In the genomic region with DNA sequence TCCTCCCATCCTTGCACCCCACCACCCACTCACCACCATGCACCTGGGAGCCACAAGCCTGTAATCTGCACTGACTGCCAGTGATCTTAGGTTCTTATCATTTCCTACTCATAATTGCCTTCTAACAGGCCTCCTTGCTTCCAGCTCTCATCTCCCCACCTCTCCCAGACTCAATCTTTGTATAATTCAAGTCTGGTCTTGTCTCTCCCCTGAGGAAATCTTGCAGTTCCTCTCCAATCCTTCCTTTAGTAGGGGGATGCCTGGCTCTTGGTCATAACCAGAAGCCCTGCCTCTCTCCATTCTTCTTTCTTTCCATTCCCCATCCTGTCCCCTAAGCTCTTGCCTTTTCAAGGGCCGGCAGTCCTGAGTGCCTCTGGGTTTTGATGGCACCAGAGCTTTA, we compare ENCODE assay signal across 34 cellular contexts. TPM values are rescaled to one million over a fixed set of nuclear protein-coding genes. Genes with fewer than 3 reads are reported as not detected.
"Had no signal": no experiment of that assay in that cellular context is flagged by ENCODE, and none has a peak within 500 bp of the region (broad histone marks: within the 10 kb centered on the region; RNA-seq: fewer than 3 reads in every experiment).

No MANE protein-coding gene starts in this region.

- H3K4me3 ChIP-seq: body of pancreas, coronary artery, dorsolateral prefrontal cortex, heart left ventricle, left lung, lung, mucosa of descending colon, skin epidermis, thoracic aorta, uterus had no signal

- DNase-seq: activated CD4-positive, alpha-beta T cell treated with anti-CD3 and anti-CD28 coated beads for 4 hours; activated CD4-positive, alpha-beta T cell treated with anti-CD3 and anti-CD28 coated beads, Interleukin-2, amount 50 U/mL, for 48 hours; activated CD4-positive, CD25-positive, alpha-beta regulatory T cell; activated CD8-positive, alpha-beta memory T cell treated with anti-CD3 and anti-CD28 coated beads, Interleukin-2, amount 50 U/mL, for 48 hours; activated naive CD4-positive, alpha-beta T cell; activated T-cell treated with anti-CD3 and anti-CD28 coated beads, Interleukin-2, amount 50 U/mL, for 4 hours; aorta; body of pancreas; dorsolateral prefrontal cortex; effector memory CD4-positive, alpha-beta T cell; foreskin fibroblast; heart left ventricle; left lung; mucosa of descending colon; stimulated activated CD4-positive, alpha-beta T cell treated with anti-CD3 and anti-CD28 coated beads, Interleukin-4, amount 100 ng/mL, for 24 hours; T-helper 1 cell; trophoblast cell; uterus had no signal

- H3K4me1 ChIP-seq: body of pancreas, heart left ventricle, left lung, uterus had no signal

- H3K36me3 Mint-ChIP-seq: activated naive CD4-positive, alpha-beta T cell treated with anti-CD3 and anti-CD28 coated beads, Interleukin-2, amount 50 U/mL, for 72 hours; natural killer cell treated with Interleukin-12 subunit alpha and Interleukin-12 subunit beta and Interleukin-15 and Interleukin-18, amount 100 ng/mL, for 72 hours; stimulated activated effector memory CD8-positive, alpha-beta T cell treated with anti-CD3 and anti-CD28 coated beads, Interleukin-12 subunit alpha, Interleukin-12 subunit beta, amount 100 ng/mL, for 72 hours had no signal

- H3K4me1 Mint-ChIP-seq: stimulated activated effector memory CD8-positive, alpha-beta T cell treated with anti-CD3 and anti-CD28 coated beads, Interleukin-12 subunit alpha, Interleukin-12 subunit beta, amount 100 ng/mL, for 72 hours had no signal

- H3K9me3 ChIP-seq: body of pancreas, heart left ventricle, left lung, mucosa of descending colon, thoracic aorta, uterus had no signal

- H3K27ac ChIP-seq: body of pancreas, coronary artery, dorsolateral prefrontal cortex, heart left ventricle, left lung, skin epidermis, thoracic aorta, uterus had no signal

- ATAC-seq: activated naive CD4-positive, alpha-beta T cell treated with anti-CD3 and anti-CD28 coated beads, Interleukin-2, amount 50 U/mL, for 72 hours; activated T-cell treated with anti-CD3 and anti-CD28 coated beads, Interleukin-2, amount 50 U/mL, for 4 hours; body of pancreas; heart left ventricle; left lung; sciatic nerve; stimulated activated effector memory CD8-positive, alpha-beta T cell treated with anti-CD3 and anti-CD28 coated beads, Interleukin-12 subunit alpha, Interleukin-12 subunit beta, amount 100 ng/mL, for 72 hours had no signal

- H3K4me3 Mint-ChIP-seq: activated T-cell treated with anti-CD3 and anti-CD28 coated beads, Interleukin-2, amount 50 U/mL, for 4 hours; natural killer cell treated with Interleukin-12 subunit alpha and Interleukin-12 subunit beta and Interleukin-15 and Interleukin-18, amount 100 ng/mL, for 72 hours; stimulated activated effector memory CD8-positive, alpha-beta T cell treated with anti-CD3 and anti-CD28 coated beads, Interleukin-12 subunit alpha, Interleukin-12 subunit beta, amount 100 ng/mL, for 72 hours; stimulated activated naive CD8-positive, alpha-beta T cell treated with anti-CD3 and anti-CD28 coated beads, Interleukin-15, Interleukin-2, amounts not matched to agents 100 ng/mL and 50 ng/mL, for 24 hours; T-helper 2 cell treated with Interferon-gamma antibody and Interleukin-4, amounts not matched to agents 5 μg/mL and 100 μg/mL, for 36 hours had no signal

- H3K27ac Mint-ChIP-seq: natural killer cell treated with Interleukin-12 subunit alpha and Interleukin-12 subunit beta and Interleukin-15 and Interleukin-18, amount 100 ng/mL, for 72 hours; stimulated activated naive CD8-positive, alpha-beta T cell treated with anti-CD3 and anti-CD28 coated beads, Interleukin-15, Interleukin-2, amounts not matched to agents 100 ng/mL and 50 ng/mL, for 24 hours; T-helper 2 cell treated with Interferon-gamma antibody and Interleukin-4, amounts not matched to agents 5 μg/mL and 100 μg/mL, for 36 hours had no signal

- H3K36me3 ChIP-seq: heart left ventricle, left lung, thoracic aorta, uterus had no signal

- H3K9me3 Mint-ChIP-seq: activated naive CD4-positive, alpha-beta T cell treated with anti-CD3 and anti-CD28 coated beads, Interleukin-2, amount 50 U/mL, for 72 hours; activated T-cell treated with anti-CD3 and anti-CD28 coated beads, Interleukin-2, amount 50 U/mL, for 4 hours; natural killer cell treated with Interleukin-12 subunit alpha and Interleukin-12 subunit beta and Interleukin-15 and Interleukin-18, amount 100 ng/mL, for 72 hours; stimulated activated effector memory CD8-positive, alpha-beta T cell treated with anti-CD3 and anti-CD28 coated beads, Interleukin-12 subunit alpha, Interleukin-12 subunit beta, amount 100 ng/mL, for 72 hours; stimulated activated naive CD8-positive, alpha-beta T cell treated with anti-CD3 and anti-CD28 coated beads, Interleukin-15, Interleukin-2, amounts not matched to agents 100 ng/mL and 50 ng/mL, for 24 hours; T-helper 2 cell treated with Interferon-gamma antibody and Interleukin-4, amounts not matched to agents 5 μg/mL and 100 μg/mL, for 36 hours had no signal

- H3K27me3 ChIP-seq: body of pancreas, uterus had no signal

- H3K27me3 Mint-ChIP-seq: stimulated activated naive CD8-positive, alpha-beta T cell treated with anti-CD3 and anti-CD28 coated beads, Interleukin-15, Interleukin-2, amounts not matched to agents 100 ng/mL and 50 ng/mL, for 24 hours had no signal

RNA-seq across cellular contexts. Expression of gene SLAMF9, which starts 50.0 kb away (rescaled TPM):
- total RNA-seq: activated naive CD4-positive, alpha-beta T cell treated with anti-CD3 and anti-CD28 coated beads, Interleukin-2, amount 50 U/mL, for 72 hours; activated T-cell treated with anti-CD3 and anti-CD28 coated beads, Interleukin-2, amount 50 U/mL, for 4 hours; aorta; body of pancreas; cardiac septum; cerebellum; left lung; mesenteric fat pad; mucosa of descending colon; myocyte; natural killer cell treated with Interleukin-12 subunit alpha and Interleukin-12 subunit beta and Interleukin-15 and Interleukin-18, amount 100 ng/mL, for 72 hours; osteoblast; renal cortical epithelial cell; thoracic aorta; uterus had no signal

RNA-seq across cellular contexts. Expression of gene IGSF9, which starts 58.6 kb away (rescaled TPM):
- total RNA-seq: activated naive CD4-positive, alpha-beta T cell treated with anti-CD3 and anti-CD28 coated beads, Interleukin-2, amount 50 U/mL, for 72 hours; cardiac septum; natural killer cell treated with Interleukin-12 subunit alpha and Interleukin-12 subunit beta and Interleukin-15 and Interleukin-18, amount 100 ng/mL, for 72 hours; renal cortical epithelial cell had no signal
